ENCODE assay signal across 22 cellular contexts in the genomic region with DNA sequence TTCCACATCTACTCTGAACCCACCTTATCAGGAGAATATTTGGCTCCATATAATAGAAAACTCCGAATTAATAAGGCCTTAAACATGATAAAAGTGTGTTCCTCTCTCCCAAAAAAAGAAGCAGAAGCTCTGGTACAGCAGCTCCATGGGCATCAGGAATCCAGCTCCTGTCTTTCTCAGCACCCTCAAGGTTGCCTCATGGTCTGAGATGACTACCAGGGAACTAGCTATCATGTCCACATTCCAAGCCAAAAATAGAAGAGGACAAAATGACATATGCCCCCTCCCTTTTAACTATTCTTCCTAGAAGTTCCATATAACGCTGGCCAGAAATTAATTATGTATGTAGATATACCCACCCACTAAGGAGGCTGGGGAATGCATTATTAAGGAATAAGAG. TPM values are rescaled to one million over a fixed set of nuclear protein-coding genes. Genes with fewer than 3 reads are reported as not detected.
DNase-seq lines count a peak whose midpoint lies in the region; ATAC-seq and TF ChIP-seq lines count a peak whose summit lies in the region.
"Had no signal": no experiment of that assay in that cellular context is flagged by ENCODE, and none has a peak within 500 bp of the region (broad histone marks: within the 10 kb centered on the region; RNA-seq: fewer than 3 reads in every experiment).

No MANE protein-coding gene starts in this region.

- peaks cover 3% of the 10 kb centered on the region for H3K4me1 Mint-ChIP-seq in mesothelial cell of epicardium
- H3K4me1 Mint-ChIP-seq in T-helper 17 cell = peaks cover 2% of the 10 kb centered on the region
- no peaks in the 10 kb centered on the region for H3K4me1 Mint-ChIP-seq in naive thymus-derived CD8-positive, alpha-beta T cell
- H3K4me1 Mint-ChIP-seq: CD4-positive, alpha-beta memory T cell had no signal

- H3K36me3 ChIP-seq in GM23248 (ENCODE audit: low read depth) (no peaks in the 10 kb centered on the region), esophagus squamous epithelium (peaks cover 0 to 13% (median 0%) of the 10 kb centered on the region in 3 donors), ascending aorta (peaks cover 0 to under 1% of the 10 kb centered on the region in 2 donors)
- H3K36me3 ChIP-seq: HAP-1, SJCRH30 had no signal

- no peak overlapping the region for H2AFZ ChIP-seq in GM23248
- H2AFZ ChIP-seq: GM23338 had no signal

- no peak overlapping the region for H3K4me2 ChIP-seq in GM23248 (ENCODE audit: unreplicated experiment)

- intact Hi-C loops in esophagus squamous epithelium (cut with DNase I) = no loop called here
- intact Hi-C loops in ascending aorta (cut with DNase I) = no loop called here

- TF ChIP-seq POLR2A in esophagus squamous epithelium (IDR thresholded peaks at IDR 0.05) = no peak

- H3K4me3 Mint-ChIP-seq in mesothelial cell of epicardium (no peak overlapping the region), T-helper 17 cell (no peak overlapping the region)
- no peak overlapping the region for H3K4me3 Mint-ChIP-seq in naive thymus-derived CD8-positive, alpha-beta T cell
- H3K4me3 Mint-ChIP-seq: CD4-positive, alpha-beta memory T cell; GM23338 had no signal

- TF ChIP-seq CTCF in VCaP (conservative IDR thresholded peaks at IDR 0.05) (no peak), esophagus squamous epithelium (IDR thresholded peaks at IDR 0.05) (no peak), mesothelial cell of epicardium (IDR thresholded peaks at IDR 0.05; ENCODE audit: unreplicated experiment) (no peak), ascending aorta (IDR thresholded peaks at IDR 0.05) (no peak)

- peaks cover 11% of the 10 kb centered on the region for H3K9me3 Mint-ChIP-seq in mesothelial cell of epicardium
- H3K9me3 Mint-ChIP-seq in naive thymus-derived CD8-positive, alpha-beta T cell = no peaks in the 10 kb centered on the region
- H3K9me3 Mint-ChIP-seq: CD4-positive, alpha-beta memory T cell; GM23338 had no signal

- 94 to 96% methylated on average over 2 of the region's 2 CpGs for WGBS in GM23248 (ENCODE audit: low coverage in 1 of 2, low lambda C conversion rate in 2 of 2, missing lambda C conversion rate in 2 of 2), 2 experiments
- 38 to 63% methylated on average over 2 of the region's 2 CpGs for WGBS in esophagus squamous epithelium, 2 donors

- H3K4me1 ChIP-seq in GM23248 (ENCODE audit: insufficient read depth) = no peaks in the 10 kb centered on the region
- peaks cover 4 to 45% (median 10%) of the 10 kb centered on the region in 3 donors for H3K4me1 ChIP-seq in esophagus squamous epithelium
- H3K4me1 ChIP-seq in ascending aorta = peaks cover 3 to 14% of the 10 kb centered on the region in 2 donors
- H3K4me1 ChIP-seq: HAP-1, SJCRH30 had no signal

- no peaks in the 10 kb centered on the region for H4K20me1 ChIP-seq in GM23248 (ENCODE audit: insufficient read depth)

- DNase-seq in GM23248 = peak; percentile 11
- DNase-seq in esophagus squamous epithelium (lab: John Stamatoyannopoulos, UW) = no peak
- no peak for DNase-seq in mesothelial cell of epicardium (ENCODE audit: low spot score in 2 of 2, unreplicated experiment in 2 of 2)
- DNase-seq in ascending aorta (ENCODE audit: low spot score in 2 of 2) = no peak
- no peak for DNase-seq in T-helper 17 cell
- DNase-seq in naive thymus-derived CD8-positive, alpha-beta T cell = no peak
- DNase-seq: C1 segment of cervical spinal cord; CD4-positive, alpha-beta memory T cell; COR-L47; Kasumi-1; MV-4-11; NCI-H146; NCI-H1930; NCI-H526 treated with DMSO at 0.1 percent for 48 hours; OCI-M1; SJCRH30 had no signal

- H3F3A ChIP-seq in GM23248 (ENCODE audit: insufficient read depth) = no peaks in the 10 kb centered on the region

- ATAC-seq in T-helper 17 cell = no peak
- no peak for ATAC-seq in naive thymus-derived CD8-positive, alpha-beta T cell
- ATAC-seq: GM12878, GM23338, K562, SK-N-SH treated with all-trans-retinoic acid at 6 μM for 48 hours had no signal

- H3K4me3 ChIP-seq in GM23248 (no peak overlapping the region), esophagus squamous epithelium (no peak overlapping the region), ascending aorta (no peak overlapping the region)
- H3K4me3 ChIP-seq: GM12878, GM23338, HAP-1, K562, SJCRH30 had no signal

- no peaks in the 10 kb centered on the region for H3K79me2 ChIP-seq in GM23248 (ENCODE audit: insufficient read depth)

- H3K9me2 ChIP-seq in GM23248 (ENCODE audit: insufficient read depth) = no peaks in the 10 kb centered on the region

- H3K27me3 Mint-ChIP-seq in mesothelial cell of epicardium (ENCODE audit: low read depth) (no peaks in the 10 kb centered on the region), T-helper 17 cell (peaks cover 24% of the 10 kb centered on the region)
- H3K27me3 Mint-ChIP-seq in naive thymus-derived CD8-positive, alpha-beta T cell = peaks cover 8 to 13% (median 11%) of the 10 kb centered on the region in 5 donors

- in situ Hi-C loops in GM23248 (cut with MboI) = no loop called here

- H3K9me3 ChIP-seq in GM23248 (ENCODE audit: low read depth) (no peaks in the 10 kb centered on the region), esophagus squamous epithelium (no peaks in the 10 kb centered on the region), ascending aorta (no peaks in the 10 kb centered on the region), T-helper 17 cell (ENCODE audit: control insufficient read depth, low read length, poor library complexity, severe bottlenecking) (no peaks in the 10 kb centered on the region)
- H3K9me3 ChIP-seq: HAP-1, SJCRH30 had no signal

- POLR2A ChIA-PET in naive thymus-derived CD8-positive, alpha-beta T cell (lab: Charles Lee) = no interaction called here

- H3K27me3 ChIP-seq in GM23248 (replicated peaks; ENCODE audit: insufficient read depth) (no peaks in the 10 kb centered on the region), esophagus squamous epithelium (no peaks in the 10 kb centered on the region), ascending aorta (no peaks in the 10 kb centered on the region)
- H3K27me3 ChIP-seq: SJCRH30 had no signal

- no peak overlapping the region for H3K9ac ChIP-seq in GM23248

- H3K27ac ChIP-seq in GM23248 (no peak overlapping the region), VCaP (peak overlapping the region; percentile 59), esophagus squamous epithelium (peak overlapping the region in 3 of 4 donors; percentile 58 to 70 (median 68)), ascending aorta (no peak overlapping the region)
- H3K27ac ChIP-seq: SJCRH30 had no signal

- peak overlapping the region; percentile 44 for H3K27ac Mint-ChIP-seq in mesothelial cell of epicardium
- no peak overlapping the region for H3K27ac Mint-ChIP-seq in T-helper 17 cell
- H3K27ac Mint-ChIP-seq in naive thymus-derived CD8-positive, alpha-beta T cell = no peak overlapping the region
- H3K27ac Mint-ChIP-seq: CD4-positive, alpha-beta memory T cell; GM23338 had no signal

- H3K36me3 Mint-ChIP-seq in mesothelial cell of epicardium (peaks cover 21% of the 10 kb centered on the region), T-helper 17 cell (ENCODE audit: low read depth) (peaks cover 2% of the 10 kb centered on the region)
- no peaks in the 10 kb centered on the region for H3K36me3 Mint-ChIP-seq in naive thymus-derived CD8-positive, alpha-beta T cell
- H3K36me3 Mint-ChIP-seq: CD4-positive, alpha-beta memory T cell had no signal

RNA-seq across cellular contexts. Expression of gene CTDSPL, which starts 35.9 kb away (rescaled TPM):
- total RNA-seq in GM23248 (2014; rRNA removed; shearing (Covaris generic)) = 22.9 and 33.4 TPM in 2 replicates
- 6.0 and 7.1 TPM in 2 replicates for polyA plus RNA-seq in GM23248 (2016; fragmentation: Nextera tagmentation; extraction: Ambion mirVana)
- total RNA-seq in esophagus squamous epithelium (10 to 100 TPM; 20.7 to 55.1 (median 30.8) TPM), mesothelial cell of epicardium (29.1 to 33.9 TPM (median 29.9 TPM) in 3 replicates), ascending aorta (80.9 TPM), T-helper 17 cell (10 to 100 TPM in 1 of 2 donors, 1 to 10 TPM in 1; 2.2 to 48.0 TPM)
- under 1 TPM; 0.58 to 0.99 TPM for total RNA-seq in naive thymus-derived CD8-positive, alpha-beta T cell
- polyA plus RNA-seq in naive thymus-derived CD8-positive, alpha-beta T cell = under 1 TPM; 0.26 to 0.45 (median 0.32) TPM

Comparison
In these comparisons a context has a peak if more than half of its experiments do, and no peak if none do; other contexts are left out.
1. H3K27ac ChIP-seq: peak in VCaP (single experiment) and esophagus squamous epithelium (3 of 4); none in GM23248 (single experiment) and ascending aorta (0 of 2).